In genomic region chr21:31972622-31973021, GRCh38 we compare ENCODE assay signal across 31 cellular contexts.
"Had no signal": no experiment of that assay in that cellular context is flagged by ENCODE, and none has a peak within 500 bp of the region (broad histone marks: within the 10 kb centered on the region; RNA-seq: fewer than 3 reads in every experiment).

No MANE protein-coding gene starts in this region.

- H3K36me3 ChIP-seq: neural progenitor cell, ovary, right lobe of liver, sigmoid colon, spleen, suprapubic skin, tibial artery, transverse colon, upper lobe of right lung, uterus had no signal

- H3K4me1 ChIP-seq: parathyroid adenoma, psoas muscle, right lobe of liver, sigmoid colon, spleen, suprapubic skin, testis, tibial artery, transverse colon, upper lobe of right lung, uterus had no signal

- DNase-seq: naive thymus-derived CD8-positive, alpha-beta T cell; nephron progenitor cell; occipital lobe; ovary; posterior cingulate gyrus; psoas muscle; right cardiac atrium; right lobe of liver; sigmoid colon; spleen; stimulated activated CD4-positive, alpha-beta T cell treated with anti-CD3 and anti-CD28 coated beads, Interleukin-12 subunit alpha, Interleukin-12 subunit beta, amount 100 ng/mL, for 4 hours; stimulated activated CD4-positive, alpha-beta T cell treated with anti-CD3 and anti-CD28 coated beads, Interleukin-1b, Interleukin-23, amount 100 ng/mL, for 48 hours; stimulated activated CD4-positive, alpha-beta T cell treated with anti-CD3 and anti-CD28 coated beads, Interleukin-4, amount 100 ng/mL, for 1 hour; stimulated activated CD4-positive, alpha-beta T cell treated with anti-CD3 and anti-CD28 coated beads, Interleukin-4, amount 100 ng/mL, for 4 hours; stimulated activated CD8-positive, alpha-beta memory T cell treated with anti-CD3 and anti-CD28 coated beads, Interleukin-4, amount 100 ng/mL, for 48 hours; stimulated activated naive CD4-positive, alpha-beta T cell; stimulated activated naive CD8-positive, alpha-beta T cell treated with anti-CD3 and anti-CD28 coated beads, Interleukin-15, amount 100 ng/mL, for 72 hours; stimulated activated naive CD8-positive, alpha-beta T cell treated with anti-CD3 and anti-CD28 coated beads, Interleukin-15, Interleukin-2, amounts not matched to agents 100 U/mL and 50 U/mL, for 24 hours; substantia nigra; testis; tibial artery; transverse colon; upper lobe of right lung; uterus had no signal

- H3K9me3 ChIP-seq: psoas muscle, right lobe of liver, sigmoid colon, suprapubic skin, testis, tibial artery, transverse colon, upper lobe of right lung, uterus had no signal

- H2AFZ ChIP-seq: neural progenitor cell, parathyroid adenoma had no signal

- H3K9ac ChIP-seq: neural progenitor cell, parathyroid adenoma had no signal

- H3K79me2 ChIP-seq: parathyroid adenoma had no signal

- H3K27ac ChIP-seq: neural progenitor cell, ovary, parathyroid adenoma, psoas muscle, right lobe of liver, sigmoid colon, skin epidermis, spleen, suprapubic skin, testis, tibial artery, transverse colon, upper lobe of right lung, uterus had no signal

- H3K4me3 ChIP-seq: neural progenitor cell, ovary, psoas muscle, right lobe of liver, sigmoid colon, skin epidermis, smooth muscle cell, spleen, suprapubic skin, testis, tibial artery, transverse colon, upper lobe of right lung, uterus had no signal

- H3K27me3 ChIP-seq: neural progenitor cell, ovary, right lobe of liver, sigmoid colon, suprapubic skin, testis, tibial artery, transverse colon, upper lobe of right lung, uterus had no signal

- H3K4me2 ChIP-seq: neural progenitor cell, smooth muscle cell had no signal

- ATAC-seq: naive thymus-derived CD8-positive, alpha-beta T cell; natural killer cell treated with Interleukin-12 subunit alpha and Interleukin-12 subunit beta and Interleukin-15 and Interleukin-18, amount 100 ng/mL, for 72 hours; psoas muscle; right cardiac atrium; stimulated activated memory B cell treated with anti-CD40 and anti-IgM and Interleukin-4, amounts not matched to agents 10 μg/mL and 1 μg/mL and 100 μg/mL, for 72 hours; stimulated activated naive CD8-positive, alpha-beta T cell treated with anti-CD3 and anti-CD28 coated beads, Interleukin-15, amount 100 ng/mL, for 72 hours; stimulated activated naive CD8-positive, alpha-beta T cell treated with anti-CD3 and anti-CD28 coated beads, Interleukin-15, Interleukin-2, amounts not matched to agents 100 U/mL and 50 U/mL, for 24 hours; upper lobe of right lung had no signal
